In the genomic region with DNA sequence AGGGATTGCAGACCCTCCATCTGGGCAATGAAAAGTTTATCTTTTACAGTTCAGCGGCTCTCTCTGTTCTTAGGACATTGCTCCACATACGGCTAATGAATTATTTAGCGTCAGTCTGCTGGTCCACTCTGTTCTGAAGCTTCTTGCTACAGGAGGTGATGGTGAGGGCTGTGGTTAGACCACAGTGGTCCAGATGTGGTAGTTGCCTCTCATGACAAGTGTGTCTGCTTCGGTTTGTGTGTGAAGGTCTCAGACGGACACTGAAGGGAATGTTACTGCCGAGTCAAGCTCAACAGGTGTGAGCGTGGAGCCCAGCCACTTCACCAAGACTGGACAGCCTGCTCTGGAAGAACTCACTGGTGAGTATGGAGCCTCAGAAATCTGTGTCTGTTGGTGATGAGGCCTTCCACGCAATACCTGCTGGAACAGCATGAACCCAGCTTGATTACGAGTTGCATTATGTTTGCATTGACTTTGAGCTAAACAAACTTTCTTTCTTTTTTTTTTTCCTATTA, we compare ENCODE assay signal across 1 cellular context.
TF ChIP-seq lines count a peak whose summit lies in the region.

No MANE protein-coding gene starts in this region.

TF ChIP-seq in H1, 55 proteins besides CTCF, POLR2A, EP300 and RAD21:
- no peak for TF ChIP-seq E2F6 (IDR thresholded peaks at IDR 0.05)
- TF ChIP-seq RXRA (IDR thresholded peaks at IDR 0.05; ENCODE audit: insufficient read depth, low read depth, low read length): no peak
- TF ChIP-seq SRF (IDR thresholded peaks at IDR 0.05; ENCODE audit: low read depth, low read length): no peak
